ENCODE assay signal across 22 cellular contexts in genomic region chr1:39898146-39898545, GRCh38. TPM values are rescaled to one million over a fixed set of nuclear protein-coding genes. Genes with fewer than 3 reads are reported as not detected.
DNase-seq lines count a peak whose midpoint lies in the region; ATAC-seq lines count a peak whose summit lies in the region.
"Had no signal": no experiment of that assay in that cellular context is flagged by ENCODE, and none has a peak within 500 bp of the region (broad histone marks: within the 10 kb centered on the region; RNA-seq: fewer than 3 reads in every experiment).

No MANE protein-coding gene starts in this region.

- no peak for ATAC-seq in HG03139 (IDR thresholded peaks at IDR 0.05; ENCODE audit: unreplicated experiment)
- no peak for ATAC-seq in GM19324 (IDR thresholded peaks at IDR 0.05; ENCODE audit: low FRiP score, unreplicated experiment)
- ATAC-seq: left colon; Panc1; stimulated activated naive CD8-positive, alpha-beta T cell treated with anti-CD3 and anti-CD28 coated beads, Interleukin-15, amount 100 ng/mL, for 72 hours; T-helper 17 cell had no signal

- 5% methylated on average over 2 of the region's 3 CpGs for WGBS in HUES64

- H3K27me3 ChIP-seq in HUES64 (ENCODE audit: insufficient read depth, low read length): peaks cover 21% of the 10 kb centered on the region
- no peaks in the 10 kb centered on the region for H3K27me3 ChIP-seq in neuron (ENCODE audit: insufficient read depth, low read length)
- H3K27me3 ChIP-seq: SJSA1 had no signal

- DNase-seq in dermis blood vessel endothelial cell (peak; percentile 21), iPS-NIHi7 (ENCODE audit: extremely low spot score) (peak; percentile 33), Kasumi-1 (lab: John Stamatoyannopoulos, UW) (no peak)
- DNase-seq: activated CD4-positive, alpha-beta T cell treated with anti-CD3 and anti-CD28 coated beads, Interleukin-2, amount 50 U/mL, for 48 hours; CD4-positive, alpha-beta memory T cell; DMS79 treated with DMSO at 0.1 percent for 48 hours; foreskin melanocyte; HFFc6; left colon; NCI-H1436 treated with DMSO at 0.1 percent for 48 hours; stimulated activated CD4-positive, alpha-beta T cell treated with anti-CD3 and anti-CD28 coated beads, Interleukin-4, amount 100 ng/mL, for 4 hours; stimulated activated naive CD8-positive, alpha-beta T cell treated with anti-CD3 and anti-CD28 coated beads, Interleukin-15, amount 100 ng/mL, for 72 hours; T-helper 17 cell had no signal

- H3K4me3 ChIP-seq in HUES64 (ENCODE audit: low read length) (peak overlapping the region; percentile 43), neuron (ENCODE audit: low read length) (peak overlapping the region; percentile 48)
- H3K4me3 ChIP-seq: SJSA1, tibial nerve had no signal

- peak overlapping the region; percentile 90 for H3K27ac ChIP-seq in HUES64 (ENCODE audit: low read depth, low read length)
- H3K27ac ChIP-seq: epithelial cell of prostate, SJSA1, tibial nerve, VCaP had no signal

- peaks cover 60% of the 10 kb centered on the region for H3K4me1 ChIP-seq in HUES64 (ENCODE audit: insufficient read depth, low read length)
- H3K4me1 ChIP-seq in neuron (ENCODE audit: insufficient read depth, low read length): peaks cover 67% of the 10 kb centered on the region

- no peaks in the 10 kb centered on the region; the same call in 1 of the 2 replicates for H3K36me3 ChIP-seq in HUES64 (ENCODE audit: insufficient read depth, low read length)
- H3K36me3 ChIP-seq in neuron (ENCODE audit: insufficient read depth, low read length): peaks cover 10% of the 10 kb centered on the region
- H3K36me3 ChIP-seq: SJSA1, tibial nerve had no signal

- no peak overlapping the region for H2AFZ ChIP-seq in neuron (ENCODE audit: low read depth, low read length)

- no peaks in the 10 kb centered on the region for H3K9me3 ChIP-seq in HUES64 (ENCODE audit: insufficient read depth, low read depth, low read length)
- no peaks in the 10 kb centered on the region for H3K9me3 ChIP-seq in neuron (ENCODE audit: low read length)
- H3K9me3 ChIP-seq: tibial nerve had no signal

- H3K9ac ChIP-seq in HUES64 (ENCODE audit: low read depth, low read length): peak overlapping the region; percentile 63

RNA-seq across cellular contexts. Expression of gene MYCL, which starts 3.6 kb away (rescaled TPM):
- 23.9 TPM for polyA plus RNA-seq in HUES64 (2013, experiment 1 of 2)
- polyA plus RNA-seq in HUES64 (2013, experiment 2 of 2): 29.6 TPM
- 0.17 and 0.28 TPM in 2 replicates for total RNA-seq in dermis blood vessel endothelial cell
- polyA plus RNA-seq: CD4-positive, alpha-beta memory T cell had no signal

RNA-seq across cellular contexts. Expression of gene TRIT1, which starts 14.8 kb away (rescaled TPM):
- 28.1 TPM for polyA plus RNA-seq in HUES64 (2013, experiment 1 of 2)
- 30.0 TPM for polyA plus RNA-seq in HUES64 (2013, experiment 2 of 2)
- 17.3 and 19.4 TPM in 2 replicates for total RNA-seq in dermis blood vessel endothelial cell

RNA-seq across cellular contexts. Expression of gene MFSD2A, which starts 56.8 kb away (rescaled TPM):
- 15.0 TPM for polyA plus RNA-seq in HUES64 (2013, experiment 1 of 2)
- 15.3 TPM for polyA plus RNA-seq in HUES64 (2013, experiment 2 of 2)
- 0.42 TPM in 1 of 2 replicates, not detected in the other for total RNA-seq in dermis blood vessel endothelial cell

Comparison
In these comparisons a context has a peak if more than half of its experiments do, and no peak if none do; other contexts are left out.
1. DNase-seq: peak in dermis blood vessel endothelial cell (single experiment) and iPS-NIHi7 (single experiment); none in Kasumi-1 (0 of 2).